Comparison of ENCODE assay signal across 1 cellular context in the genomic region with DNA sequence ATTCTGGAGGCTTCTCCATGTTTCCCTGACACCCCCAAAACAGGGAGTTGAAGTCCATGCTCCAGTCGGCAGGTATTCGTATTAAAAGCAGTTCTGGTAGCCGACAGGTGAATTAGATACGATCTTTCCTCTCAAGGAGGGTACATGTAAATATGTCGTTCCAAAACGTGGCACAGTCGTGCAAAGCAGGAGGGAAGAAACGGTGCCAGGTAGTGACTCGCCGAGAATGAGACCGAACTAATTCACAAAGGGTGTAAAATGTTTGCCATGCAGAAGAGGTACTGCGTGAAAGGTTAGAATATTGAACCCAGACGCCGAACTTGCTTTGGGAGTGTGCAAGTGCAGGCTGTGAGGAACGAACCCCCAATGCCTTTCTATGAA.
TF ChIP-seq lines count a peak whose summit lies in the region.

No MANE protein-coding gene starts in this region.

TF ChIP-seq in endothelial cell of umbilical vein, 7 proteins besides CTCF, POLR2A, EP300 and RAD21:
- TF ChIP-seq GATA2 (IDR thresholded peaks at IDR 0.05; ENCODE audit: insufficient read depth, insufficient read length, low read depth, low read length) (no peak), POLR2AphosphoS5 (IDR thresholded peaks at IDR 0.05; ENCODE audit: insufficient read depth, low read depth, low read length) (no peak), EZH2 (IDR thresholded peaks at IDR 0.05; ENCODE audit: borderline replicate concordance, low read depth, low read length, severe bottlenecking) (no peak), FOS (IDR thresholded peaks at IDR 0.05; ENCODE audit: borderline replicate concordance, insufficient read depth, low read length) (no peak), MYC (IDR thresholded peaks at IDR 0.05; ENCODE audit: low read depth, low read length) (no peak), JUN (IDR thresholded peaks at IDR 0.05; ENCODE audit: borderline replicate concordance, insufficient read depth, insufficient read length, low read depth) (no peak)
- TF ChIP-seq, protein P1, sequence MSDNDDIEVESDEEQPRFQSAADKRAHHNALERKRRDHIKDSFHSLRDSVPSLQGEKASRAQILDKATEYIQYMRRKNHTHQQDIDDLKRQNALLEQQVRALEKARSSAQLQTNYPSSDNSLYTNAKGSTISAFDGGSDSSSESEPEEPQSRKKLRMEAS (IDR thresholded peaks at IDR 0.05; ENCODE audit: insufficient read depth, insufficient read length): no peak
